9 cellular contexts compared by ENCODE assay signal in genomic region chr12:119940881-119941280, GRCh38. TPM values are rescaled to one million over a fixed set of nuclear protein-coding genes. Genes with fewer than 3 reads are reported as not detected.
DNase-seq lines count a peak whose midpoint lies in the region; ATAC-seq and TF ChIP-seq lines count a peak whose summit lies in the region.
"Had no signal": no experiment of that assay in that cellular context is flagged by ENCODE, and none has a peak within 500 bp of the region (broad histone marks: within the 10 kb centered on the region; RNA-seq: fewer than 3 reads in every experiment).

No MANE protein-coding gene starts in this region.

- POLR2A ChIA-PET in SK-N-SH (lab: Yijun Ruan, JAX), result no interaction called here

- CTCF ChIA-PET in SK-N-SH (lab: Yijun Ruan, JAX), result interaction anchor here (1.1 kb wide), 1 partner anchor 25 kb away, joined by 3 read pairs; no protein-coding TSS in a partner anchor

- no peak for TF ChIP-seq RAD21 in SK-N-SH (IDR thresholded peaks at IDR 0.05; ENCODE audit: low read length)

- no peak overlapping the region for H3K9ac ChIP-seq in SK-N-SH

- no peaks in the 10 kb centered on the region for H3K4me1 ChIP-seq in SK-N-SH (ENCODE audit: control insufficient read depth in 1 of 2, insufficient read depth in 2 of 2, low read depth in 1 of 2, low read length in 1 of 2)
- H3K4me1 ChIP-seq in hepatocyte (ENCODE audit: insufficient read depth), result no peaks in the 10 kb centered on the region

- 16% methylated on average over 4 of the region's 5 CpGs for WGBS in SK-N-SH (ENCODE audit: low lambda C conversion rate)
- 44% methylated on average over 5 of the region's 5 CpGs for WGBS in hepatocyte (ENCODE audit: low lambda C conversion rate, missing lambda C conversion rate)

- TF ChIP-seq CTCF in SK-N-SH (IDR thresholded peaks at IDR 0.05) (no peak), hepatocyte (IDR thresholded peaks at IDR 0.05; ENCODE audit: poor library complexity) (no peak)

- no peaks in the 10 kb centered on the region for H3K79me2 ChIP-seq in SK-N-SH (ENCODE audit: insufficient read depth)
- no peaks in the 10 kb centered on the region for H3K79me2 ChIP-seq in hepatocyte

- H3K9me3 ChIP-seq in SK-N-SH, result no peaks in the 10 kb centered on the region
- no peaks in the 10 kb centered on the region for H3K9me3 ChIP-seq in hepatocyte (ENCODE audit: low read depth)

- ATAC-seq in HG02840 (IDR thresholded peaks at IDR 0.05; ENCODE audit: low FRiP score, unreplicated experiment) (no peak), GM21528 (IDR thresholded peaks at IDR 0.05; ENCODE audit: low FRiP score, unreplicated experiment) (no peak)

- TF ChIP-seq EP300 in SK-N-SH (IDR thresholded peaks at IDR 0.05; ENCODE audit: borderline replicate concordance in 1 of 2, low read depth in 1 of 2, low read length in 1 of 2), result no peak

- H4K20me1 ChIP-seq in SK-N-SH (ENCODE audit: insufficient read depth) (no peaks in the 10 kb centered on the region), hepatocyte (ENCODE audit: insufficient read depth, poor library complexity, severe bottlenecking) (no peaks in the 10 kb centered on the region)

- H3K27me3 ChIP-seq in SK-N-SH (ENCODE audit: insufficient read depth), result no peaks in the 10 kb centered on the region; the same call in 1 of the 2 replicates
- no peaks in the 10 kb centered on the region for H3K27me3 ChIP-seq in hepatocyte

- H3K27ac ChIP-seq in SK-N-SH (ENCODE audit: low read depth in 2 of 2, low read length in 1 of 2), result no peak overlapping the region
- H3K27ac ChIP-seq in hepatocyte, result no peak overlapping the region

- H3K4me3 ChIP-seq in SK-N-SH (ENCODE audit: low read depth in 2 of 2, low read length in 1 of 2) (no peak overlapping the region), hepatocyte (no peak overlapping the region)

- H3F3A ChIP-seq in SK-N-SH (replicated peaks; ENCODE audit: insufficient read depth), result peaks cover 11% of the 10 kb centered on the region

- H2AFZ ChIP-seq in SK-N-SH (ENCODE audit: low read depth) (no peak overlapping the region), hepatocyte (no peak overlapping the region)

- H3K36me3 ChIP-seq in SK-N-SH (replicated peaks in 1 of 2; ENCODE audit: control insufficient read depth in 1 of 2, insufficient read depth in 2 of 2, low read length in 1 of 2) (no peaks in the 10 kb centered on the region), hepatocyte (replicated peaks; ENCODE audit: insufficient read depth, low read depth) (no peaks in the 10 kb centered on the region)

- H3K4me2 ChIP-seq in SK-N-SH (no peak overlapping the region), hepatocyte (no peak overlapping the region)

- peak; percentile 37 for DNase-seq in COLO668 (lab: John Stamatoyannopoulos, UW; ENCODE audit: unreplicated experiment)
- DNase-seq in LHCN-M2 (ENCODE audit: low read depth), result peak; percentile 98
- no peak for DNase-seq in SK-N-SH
- peak; percentile 17 for DNase-seq in hepatocyte (ENCODE audit: low spot score)
- DNase-seq in inferior parietal cortex (ENCODE audit: extremely low spot score), result no peak
- no peak for DNase-seq in activated CD8-positive, alpha-beta memory T cell treated with anti-CD3 and anti-CD28 coated beads for 24 hours
- DNase-seq: T-helper 1 cell had no signal

- no peaks in the 10 kb centered on the region for H3K9me2 ChIP-seq in SK-N-SH
- H3K9me2 ChIP-seq in hepatocyte (replicated peaks; ENCODE audit: insufficient read depth), result no peaks in the 10 kb centered on the region

TF ChIP-seq in SK-N-SH, 30 proteins besides CTCF, POLR2A, EP300 and RAD21:
- no peak for TF ChIP-seq RXRA (IDR thresholded peaks at IDR 0.05; ENCODE audit: borderline replicate concordance, low read depth)
- no peak for TF ChIP-seq REST (IDR thresholded peaks at IDR 0.05; ENCODE audit: low read depth, low read length)
- TF ChIP-seq NRF1 (IDR thresholded peaks at IDR 0.05; ENCODE audit: low read depth, low read length), result no peak
- no peak for TF ChIP-seq RCOR1 (IDR thresholded peaks at IDR 0.05; ENCODE audit: low read length)
- no peak for TF ChIP-seq RFX5 (IDR thresholded peaks at IDR 0.05; ENCODE audit: low read length)
- TF ChIP-seq GABPA (IDR thresholded peaks at IDR 0.05; ENCODE audit: low read depth), result no peak
- no peak for TF ChIP-seq GATA2 (CRISPR knock-in tag; IDR thresholded peaks at IDR 0.05)
- TF ChIP-seq SIN3A (IDR thresholded peaks at IDR 0.05; ENCODE audit: borderline replicate concordance, low read depth, low read length), result no peak
- no peak for TF ChIP-seq MXI1 (IDR thresholded peaks at IDR 0.05; ENCODE audit: low read depth, low read length)
- peak; percentile 39; the same call in 1 of the 2 replicates for TF ChIP-seq FOSL2 (IDR thresholded peaks at IDR 0.05; ENCODE audit: borderline replicate concordance, low read depth)
- peak; percentile 49 for TF ChIP-seq JUND (IDR thresholded peaks at IDR 0.05)
- TF ChIP-seq PBX3 (IDR thresholded peaks at IDR 0.05), result no peak
- TF ChIP-seq ZBTB33 (IDR thresholded peaks at IDR 0.05; ENCODE audit: borderline replicate concordance, low read depth), result no peak
- no peak for TF ChIP-seq TEAD4 (IDR thresholded peaks at IDR 0.05; ENCODE audit: borderline replicate concordance, insufficient read depth)
- no peak for TF ChIP-seq TAF1 (IDR thresholded peaks at IDR 0.05; ENCODE audit: borderline replicate concordance, low read depth, low read length)
- no peak for TF ChIP-seq NFIC (IDR thresholded peaks at IDR 0.05; ENCODE audit: borderline replicate concordance)

RNA-seq across cellular contexts. Expression of gene BICDL1, which starts 48.2 kb away (rescaled TPM):
- total RNA-seq in LHCN-M2 (2014; rRNA removed) (not detected in 2 replicates), hepatocyte (7.7 and 10.6 TPM in 2 replicates)
- 0.04 TPM for polyA plus RNA-seq in LHCN-M2 (2012)
- polyA plus RNA-seq in SK-N-SH (2012; rRNA removed) (0.35 and 0.44 TPM in 2 replicates), hepatocyte (21.9 and 26.6 TPM in 2 replicates)
- polyA plus RNA-seq in SK-N-SH (2012; cell fraction: cytosol; rRNA removed), result 0.23 and 0.43 TPM in 2 replicates
- 0.60 and 0.63 TPM in 2 replicates for polyA plus RNA-seq in SK-N-SH (2012; cell fraction: nucleus; rRNA removed)

Comparison
In these comparisons a context has a peak if more than half of its experiments do, and no peak if none do; other contexts are left out.
1. DNase-seq: peak in COLO668 (single experiment), LHCN-M2 (single experiment) and hepatocyte (single experiment); none in SK-N-SH (single experiment), inferior parietal cortex (single experiment) and activated CD8-positive, alpha-beta memory T cell treated with anti-CD3 and anti-CD28 coated beads for 24 hours (single experiment).